In the genomic region with DNA sequence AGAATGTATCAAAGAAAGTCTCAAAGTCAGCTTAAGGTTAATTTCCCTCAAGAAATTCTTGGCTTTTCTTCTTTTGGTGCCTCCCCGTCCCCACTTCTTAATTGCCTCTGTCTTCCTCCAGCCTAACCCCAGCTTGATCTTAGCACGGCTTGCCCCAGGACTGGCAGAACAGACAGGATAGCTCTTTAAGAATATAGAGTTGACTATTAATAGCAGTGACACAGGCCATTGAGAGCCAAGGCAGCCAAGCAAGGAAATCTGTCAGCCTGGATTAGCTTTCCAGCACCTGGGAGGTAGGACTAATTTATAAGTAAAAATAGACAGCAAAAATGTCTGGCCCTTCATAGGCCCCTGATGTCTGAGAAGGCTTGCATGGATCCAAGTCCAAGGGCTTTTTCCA, we compare ENCODE assay signal across 26 cellular contexts.
DNase-seq lines count a peak whose midpoint lies in the region; ATAC-seq, FAIRE-seq and TF ChIP-seq lines count a peak whose summit lies in the region.
"Had no signal": no experiment of that assay in that cellular context is flagged by ENCODE, and none has a peak within 500 bp of the region (broad histone marks: within the 10 kb centered on the region; RNA-seq: fewer than 3 reads in every experiment).

No MANE protein-coding gene starts in this region.

- H3K4me3 Mint-ChIP-seq in astrocyte (ENCODE audit: unreplicated experiment), result peak overlapping the region; percentile 58
- H3K4me3 Mint-ChIP-seq: activated T-cell treated with anti-CD3 and anti-CD28 coated beads, Interleukin-2, amount 50 U/mL, for 24 hours; HFFc6; immature natural killer cell had no signal

- no peak overlapping the region for H2AFZ ChIP-seq in astrocyte (ENCODE audit: low read depth, low read length)
- H2AFZ ChIP-seq: hepatocyte had no signal

- H3K27ac Mint-ChIP-seq in astrocyte (ENCODE audit: unreplicated experiment), result no peak overlapping the region
- H3K27ac Mint-ChIP-seq: activated T-cell treated with anti-CD3 and anti-CD28 coated beads, Interleukin-2, amount 50 U/mL, for 24 hours; HFFc6; immature natural killer cell had no signal

- H4K20me1 ChIP-seq in DOHH2 (ENCODE audit: control insufficient read depth, insufficient read depth, low read depth, low read length) (no peaks in the 10 kb centered on the region), astrocyte (ENCODE audit: insufficient read depth, low read length) (no peaks in the 10 kb centered on the region)

- no peak overlapping the region for H3K9ac ChIP-seq in astrocyte (ENCODE audit: low read length)

- no peak overlapping the region for H3K4me3 ChIP-seq in DOHH2 (ENCODE audit: low read length)
- H3K4me3 ChIP-seq in astrocyte (ENCODE audit: insufficient read depth, low read depth, low read length), result no peak overlapping the region
- no peak overlapping the region for H3K4me3 ChIP-seq in psoas muscle
- H3K4me3 ChIP-seq: hepatocyte, lung, sigmoid colon, vagina had no signal

- H3K27me3 ChIP-seq in DOHH2 (ENCODE audit: control insufficient read depth, low read length) (no peaks in the 10 kb centered on the region), astrocyte (ENCODE audit: insufficient read depth, low read length) (no peaks in the 10 kb centered on the region), psoas muscle (ENCODE audit: insufficient read depth in 3 of 3, low read length in 2 of 3) (no peaks in the 10 kb centered on the region)
- H3K27me3 ChIP-seq: hepatocyte, sigmoid colon, vagina had no signal

- no peaks in the 10 kb centered on the region for H3K9me3 Mint-ChIP-seq in astrocyte (ENCODE audit: unreplicated experiment)
- H3K9me3 Mint-ChIP-seq: activated T-cell treated with anti-CD3 and anti-CD28 coated beads, Interleukin-2, amount 50 U/mL, for 24 hours had no signal

- no peak for TF ChIP-seq CTCF in DOHH2 (IDR thresholded peaks at IDR 0.05; ENCODE audit: low read depth, low read length, poor library complexity, severe bottlenecking)
- TF ChIP-seq CTCF in astrocyte (IDR thresholded peaks at IDR 0.05; ENCODE audit: insufficient read depth, low read depth, low read length), result no peak
- no peak for TF ChIP-seq CTCF in psoas muscle (IDR thresholded peaks at IDR 0.05)

- no peaks in the 10 kb centered on the region for H3K36me3 ChIP-seq in DOHH2 (ENCODE audit: control insufficient read depth, low read length)
- no peaks in the 10 kb centered on the region for H3K36me3 ChIP-seq in astrocyte (ENCODE audit: insufficient read depth, low read length)
- H3K36me3 ChIP-seq in psoas muscle (ENCODE audit: insufficient read depth in 1 of 2, low read depth in 1 of 2), result no peaks in the 10 kb centered on the region
- H3K36me3 ChIP-seq: sigmoid colon, vagina had no signal

- peak overlapping the region; percentile 20; the same call in 1 of the 2 replicates for H3K4me2 ChIP-seq in DOHH2 (ENCODE audit: low read length)
- no peak overlapping the region for H3K4me2 ChIP-seq in astrocyte (ENCODE audit: low read length)
- H3K4me2 ChIP-seq: hepatocyte had no signal

- H3K9me2 ChIP-seq in DOHH2 (replicated peaks; ENCODE audit: control insufficient read depth, low read length), result no peaks in the 10 kb centered on the region

- no peaks in the 10 kb centered on the region for H3K36me3 Mint-ChIP-seq in astrocyte (ENCODE audit: low read depth, unreplicated experiment)
- H3K36me3 Mint-ChIP-seq: immature natural killer cell had no signal

- H3K4me1 Mint-ChIP-seq in astrocyte (ENCODE audit: low read depth, unreplicated experiment), result peaks cover 17% of the 10 kb centered on the region

- no peaks in the 10 kb centered on the region for H3K9me3 ChIP-seq in DOHH2 (ENCODE audit: control insufficient read depth, insufficient read depth, low read length)
- H3K9me3 ChIP-seq in astrocyte (ENCODE audit: insufficient read depth, low read depth, low read length), result no peaks in the 10 kb centered on the region
- no peaks in the 10 kb centered on the region for H3K9me3 ChIP-seq in psoas muscle
- H3K9me3 ChIP-seq: sigmoid colon, vagina had no signal

- no peak for FAIRE-seq in astrocyte (lab: Jason Lieb, UNC)
- FAIRE-seq: G401.6 had no signal

- DNase-seq in astrocyte (ENCODE audit: low read depth) (no peak), left ventricle myocardium superior (peak; percentile 35), psoas muscle (peak; percentile 21 to 63), NCI-H2107 treated with DMSO at 0.1 percent for 48 hours (lab: John Stamatoyannopoulos, UW; ENCODE audit: unreplicated experiment) (no peak), UCSD-AML1 (lab: John Stamatoyannopoulos, UW; ENCODE audit: unreplicated experiment) (no peak), cortex of kidney (lab: John Stamatoyannopoulos, UW) (no peak)
- DNase-seq: activated CD4-positive, alpha-beta T cell treated with anti-CD3 and anti-CD28 coated beads for 1 hour; activated CD8-positive, alpha-beta memory T cell treated with anti-CD3 and anti-CD28 coated beads for 24 hours; activated naive CD4-positive, alpha-beta T cell treated with Interleukin-2 at 50 U/mL for 16 hours; activated T-cell treated with anti-CD3 and anti-CD28 coated beads, Interleukin-2, amount 50 U/mL, for 24 hours; amniotic stem cell; HFFc6; immature natural killer cell; MV-4-11; NCI-H1694 treated with DMSO at 0.1 percent for 48 hours; NCI-H774; SHP77; sigmoid colon had no signal

- ATAC-seq in left ventricle myocardium superior (peak; percentile 96), psoas muscle (peak; percentile 90 to 95 (median 92)), HG03025 (IDR thresholded peaks at IDR 0.05; ENCODE audit: low FRiP score, unreplicated experiment) (no peak)

- intact Hi-C loops in left ventricle myocardium superior (cut with micrococcal nuclease), result no loop called here
- intact Hi-C loops in psoas muscle (cut with DNase I), result loop anchor here in 1 of 2 donors (5.0 kb wide), 1 partner anchor 93 kb away; no protein-coding TSS in a partner anchor

- H3K27ac ChIP-seq in DOHH2 (ENCODE audit: low read depth, low read length) (no peak overlapping the region), astrocyte (ENCODE audit: low read depth, low read length) (no peak overlapping the region), psoas muscle (peak overlapping the region; percentile 85)
- H3K27ac ChIP-seq: C4-2B, epithelial cell of prostate, hepatocyte, sigmoid colon, vagina had no signal

- no peaks in the 10 kb centered on the region for H3K27me3 Mint-ChIP-seq in astrocyte (ENCODE audit: low read depth, unreplicated experiment)
- H3K27me3 Mint-ChIP-seq: activated T-cell treated with anti-CD3 and anti-CD28 coated beads, Interleukin-2, amount 50 U/mL, for 24 hours had no signal

- H3K79me2 ChIP-seq in DOHH2 (ENCODE audit: control insufficient read depth, low read length) (no peaks in the 10 kb centered on the region), astrocyte (ENCODE audit: insufficient read depth, low read length) (no peaks in the 10 kb centered on the region)
- H3K79me2 ChIP-seq: hepatocyte had no signal

- 23 to 24% (median 24%) methylated on average over 2 of the region's 2 CpGs for WGBS in psoas muscle, 3 donors

- H3K4me1 ChIP-seq in DOHH2 (ENCODE audit: control insufficient read depth, low read length) (peaks cover 53% of the 10 kb centered on the region), astrocyte (ENCODE audit: insufficient read depth, low read length) (no peaks in the 10 kb centered on the region), psoas muscle (peaks cover 44% of the 10 kb centered on the region)

- peaks cover 7% of the 10 kb centered on the region; the same call in 1 of the 2 replicates for H3F3A ChIP-seq in DOHH2 (ENCODE audit: control insufficient read depth, insufficient read depth)

Comparison
In these comparisons a context has a peak if more than half of its experiments do, and no peak if none do; other contexts are left out.
1. DNase-seq: peak in left ventricle myocardium superior (single experiment) and psoas muscle (2 of 2); none in astrocyte (single experiment), NCI-H2107 treated with DMSO at 0.1 percent for 48 hours (single experiment), UCSD-AML1 (single experiment) and cortex of kidney (single experiment).